8 cellular contexts compared by ENCODE assay signal in the genomic region with DNA sequence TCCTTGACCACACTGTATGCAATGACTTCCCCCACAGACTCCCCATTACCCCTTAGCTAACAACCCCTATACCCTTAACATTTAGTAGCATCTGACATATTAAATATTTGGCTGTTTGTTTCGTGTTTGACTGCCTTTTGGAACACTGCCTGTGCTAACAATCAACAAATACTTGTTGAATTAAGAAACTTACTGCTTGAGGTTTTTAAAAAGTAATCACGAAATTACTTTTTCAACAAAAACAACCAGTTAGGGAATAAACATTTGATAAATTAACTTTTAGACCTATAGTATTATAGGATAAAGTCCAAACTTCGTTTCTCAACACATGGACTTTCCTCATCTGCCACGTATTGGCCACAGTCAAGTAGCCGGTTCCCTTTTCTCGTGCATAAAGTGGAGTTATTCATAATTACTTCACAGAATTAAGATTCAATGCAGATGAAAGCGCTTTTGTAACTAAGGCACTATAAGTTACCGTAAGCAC. TPM values are rescaled to one million over a fixed set of nuclear protein-coding genes. Genes with fewer than 3 reads are reported as not detected.
DNase-seq lines count a peak whose midpoint lies in the region; ATAC-seq and TF ChIP-seq lines count a peak whose summit lies in the region.

No MANE protein-coding gene starts in this region.

- DNase-seq in activated CD4-positive, alpha-beta T cell treated with anti-CD3 and anti-CD28 coated beads for 36 hours, result no peak
- no peak for DNase-seq in activated CD4-positive, alpha-beta T cell treated with anti-CD3 and anti-CD28 coated beads, Interleukin-2, amount 50 U/mL, for 4 hours
- DNase-seq in astrocyte of the spinal cord (ENCODE audit: low read depth, low spot score) (no peak), D341Med (ENCODE audit: low spot score) (no peak)
- DNase-seq in activated CD4-positive, CD25-positive, alpha-beta regulatory T cell (lab: John Stamatoyannopoulos, UW), result no peak
- DNase-seq in stimulated activated naive CD4-positive, alpha-beta T cell (lab: John Stamatoyannopoulos, UW), result no peak

- H3K27me3 ChIP-seq in muscle layer of duodenum (ENCODE audit: low read depth, low read length), result no peaks in the 10 kb centered on the region

- in situ Hi-C loops in astrocyte of the spinal cord (cut with HindIII; ENCODE audit: low sequenced_read_pairs), result no loop called here

- CTCF ChIA-PET in activated CD4-positive, alpha-beta T cell treated with anti-CD3 and anti-CD28 coated beads for 36 hours (lab: Charles Lee), result interaction anchor here (1.0 to 3.2 kb wide), 7 partner anchors 86 to 871 kb away, joined by 3 to 18 read pairs (median 4); a partner anchor contains a TSS

- peak overlapping the region; percentile 64 for H3K27ac ChIP-seq in muscle layer of duodenum (ENCODE audit: low read length)

- ATAC-seq in activated CD4-positive, alpha-beta T cell treated with anti-CD3 and anti-CD28 coated beads for 36 hours, result no peak
- peak; percentile 11 for ATAC-seq in HG03103 (IDR thresholded peaks at IDR 0.05; ENCODE audit: low read depth, unreplicated experiment)

- H3K36me3 ChIP-seq in muscle layer of duodenum (ENCODE audit: control insufficient read depth in 1 of 2, insufficient read depth in 2 of 2, low read length in 2 of 2), result peaks cover 0 to 8% of the 10 kb centered on the region in 2 donors

- H3K36me3 Mint-ChIP-seq in activated CD4-positive, alpha-beta T cell treated with anti-CD3 and anti-CD28 coated beads for 36 hours (ENCODE audit: low read depth), result peaks cover 13% of the 10 kb centered on the region

- peaks cover 19% of the 10 kb centered on the region for H3K4me1 Mint-ChIP-seq in activated CD4-positive, alpha-beta T cell treated with anti-CD3 and anti-CD28 coated beads for 36 hours

- POLR2A ChIA-PET in activated CD4-positive, alpha-beta T cell treated with anti-CD3 and anti-CD28 coated beads for 36 hours (lab: Charles Lee), result interaction anchor here (1.0 kb wide), 1 partner anchor 150 kb away, joined by 3 read pairs; a partner anchor contains a TSS

- peaks cover 0 to 7% of the 10 kb centered on the region in 2 donors for H3K4me1 ChIP-seq in muscle layer of duodenum (ENCODE audit: control insufficient read depth in 1 of 2, insufficient read depth in 2 of 2, low read length in 2 of 2)

- no peak for TF ChIP-seq CTCF in astrocyte of the spinal cord (IDR thresholded peaks at IDR 0.05; ENCODE audit: low read depth, low read length)

- H3K4me3 Mint-ChIP-seq in activated CD4-positive, alpha-beta T cell treated with anti-CD3 and anti-CD28 coated beads for 36 hours, result peak overlapping the region; percentile 82

- H3K4me3 ChIP-seq in astrocyte of the spinal cord (ENCODE audit: low read depth, low read length) (peak overlapping the region; percentile 70), muscle layer of duodenum (ENCODE audit: low read depth in 1 of 2, low read length in 2 of 2) (peak overlapping the region; percentile 85 to 94)

- H3K9me3 Mint-ChIP-seq in activated CD4-positive, alpha-beta T cell treated with anti-CD3 and anti-CD28 coated beads for 36 hours (ENCODE audit: low read depth), result no peaks in the 10 kb centered on the region

- intact Hi-C loops in activated CD4-positive, alpha-beta T cell treated with anti-CD3 and anti-CD28 coated beads for 36 hours (cut with DNase I, micrococcal nuclease), result loop anchor here (1.0 to 10.0 kb wide), 8 partner anchors 87 to 1439 kb away; a partner anchor contains a TSS

- no peaks in the 10 kb centered on the region for H3K27me3 Mint-ChIP-seq in activated CD4-positive, alpha-beta T cell treated with anti-CD3 and anti-CD28 coated beads for 36 hours

- no peak overlapping the region for H3K27ac Mint-ChIP-seq in activated CD4-positive, alpha-beta T cell treated with anti-CD3 and anti-CD28 coated beads for 36 hours

- H3K9me3 ChIP-seq in muscle layer of duodenum (ENCODE audit: control insufficient read depth in 1 of 2, low read length in 2 of 2), result no peaks in the 10 kb centered on the region

RNA-seq across cellular contexts. Expression of a gene that starts 0.6 kb away (rescaled TPM):
- 10 to 100 TPM; 13.2 to 14.3 TPM for total RNA-seq in activated CD4-positive, alpha-beta T cell treated with anti-CD3 and anti-CD28 coated beads for 36 hours

RNA-seq across cellular contexts. Expression of a gene that starts 25.3 kb away (rescaled TPM):
- total RNA-seq in activated CD4-positive, alpha-beta T cell treated with anti-CD3 and anti-CD28 coated beads for 36 hours, result not detected

RNA-seq across cellular contexts. Expression of a gene that starts 45.3 kb away (rescaled TPM):
- not detected for total RNA-seq in activated CD4-positive, alpha-beta T cell treated with anti-CD3 and anti-CD28 coated beads for 36 hours
